Comparison of ENCODE assay signal across 10 cellular contexts in the genomic region with DNA sequence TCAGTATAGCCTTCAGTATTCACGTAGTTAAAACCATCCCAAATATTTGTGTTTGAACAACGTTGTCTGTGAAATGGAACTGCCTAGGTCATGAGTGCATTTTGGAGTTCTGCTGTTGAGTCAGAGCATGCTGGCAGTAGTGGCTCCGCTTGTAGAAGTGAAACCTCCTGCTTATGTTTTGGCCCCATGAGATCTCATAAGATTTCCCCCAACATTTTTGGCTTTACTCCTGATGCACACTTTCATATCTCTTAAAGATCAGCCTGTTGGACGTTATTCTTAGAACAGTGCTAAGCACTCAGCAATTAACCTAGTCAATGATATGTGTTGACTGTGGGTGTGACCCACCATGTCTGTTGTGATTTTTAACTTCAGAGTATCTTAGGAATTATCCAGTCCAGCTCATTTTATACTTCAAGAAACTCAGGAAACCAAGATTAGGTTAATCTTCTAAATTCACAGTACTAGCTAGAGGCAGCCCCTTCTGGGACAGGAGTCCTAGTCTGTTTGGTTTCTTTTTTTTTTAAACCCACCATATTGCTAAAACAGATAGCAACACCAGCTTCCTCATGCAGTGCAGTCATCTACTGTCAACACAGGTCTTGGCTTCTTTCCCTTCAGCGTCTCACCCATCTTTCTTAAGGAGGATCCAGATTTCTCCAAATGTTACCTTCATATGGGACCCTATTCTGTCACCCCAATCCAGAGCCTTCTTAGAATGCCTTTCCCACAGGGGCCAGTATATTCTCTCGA. TPM values are rescaled to one million over a fixed set of nuclear protein-coding genes. Genes with fewer than 3 reads are reported as not detected.
DNase-seq lines count a peak whose midpoint lies in the region; ATAC-seq and TF ChIP-seq lines count a peak whose summit lies in the region.
"Had no signal": no experiment of that assay in that cellular context is flagged by ENCODE, and none has a peak within 500 bp of the region (broad histone marks: within the 10 kb centered on the region; RNA-seq: fewer than 3 reads in every experiment).

No MANE protein-coding gene starts in this region.

- H3K27ac ChIP-seq in DND-41 (ENCODE audit: low read length) (no peak overlapping the region), gastroesophageal sphincter (no peak overlapping the region)
- H3K27ac ChIP-seq: epithelial cell of prostate had no signal

- peaks cover 23% of the 10 kb centered on the region for H3K79me2 ChIP-seq in DND-41 (ENCODE audit: insufficient read depth, low read length)

- 49 to 58% methylated on average over 4 to 6 of the region's 6 CpGs for WGBS in gastroesophageal sphincter (ENCODE audit: low coverage in 1 of 2), 2 donors

- no peak for TF ChIP-seq EP300 in gastroesophageal sphincter (IDR thresholded peaks at IDR 0.05)

- H3K4me1 ChIP-seq in DND-41 (ENCODE audit: insufficient read depth, low read length) = peaks cover 17% of the 10 kb centered on the region
- peaks cover 0 to 12% (median 0%) of the 10 kb centered on the region in 3 donors for H3K4me1 ChIP-seq in gastroesophageal sphincter

- ATAC-seq in DND-41 (ENCODE audit: insufficient read depth, low read depth) (peak; percentile 20; the same call in 2 of the 3 replicates), GM19395 (IDR thresholded peaks at IDR 0.05; ENCODE audit: unreplicated experiment) (peak; percentile 95), HG03175 (IDR thresholded peaks at IDR 0.05; ENCODE audit: unreplicated experiment) (peak; percentile 94), gastroesophageal sphincter (no peak)

- H3K9me3 ChIP-seq in DND-41 (ENCODE audit: insufficient read depth, low read length, severe bottlenecking) = no peaks in the 10 kb centered on the region
- no peaks in the 10 kb centered on the region for H3K9me3 ChIP-seq in gastroesophageal sphincter

- H3K4me2 ChIP-seq in DND-41 (ENCODE audit: insufficient read depth, low read length) = no peak overlapping the region

- TF ChIP-seq POLR2A in gastroesophageal sphincter (IDR thresholded peaks at IDR 0.05) = no peak

- H2AFZ ChIP-seq in DND-41 (ENCODE audit: low read depth, low read length) = no peak overlapping the region

- no peak overlapping the region for H3K9ac ChIP-seq in DND-41 (ENCODE audit: low read depth, low read length)

- H3K4me3 ChIP-seq in DND-41 (ENCODE audit: low read depth in 1 of 2, low read length in 2 of 2) = no peak overlapping the region
- no peak overlapping the region for H3K4me3 ChIP-seq in fibroblast of mammary gland (ENCODE audit: control insufficient read depth, low read depth, low read length)
- H3K4me3 ChIP-seq in gastroesophageal sphincter = no peak overlapping the region

- H4K20me1 ChIP-seq in DND-41 (ENCODE audit: insufficient read depth, low read length) = peaks cover 3% of the 10 kb centered on the region; the same call in 1 of the 2 replicates

- H3K36me3 ChIP-seq in DND-41 (ENCODE audit: insufficient read depth, low read length) = peaks cover 21% of the 10 kb centered on the region
- peaks cover 0 to 13% of the 10 kb centered on the region in 2 donors for H3K36me3 ChIP-seq in gastroesophageal sphincter

- no peak for TF ChIP-seq CTCF in DND-41 (IDR thresholded peaks at IDR 0.05; ENCODE audit: borderline replicate concordance, extremely low read depth, low read length, poor library complexity, severe bottlenecking)
- no peak for TF ChIP-seq CTCF in fibroblast of mammary gland (conservative IDR thresholded peaks at IDR 0.05; ENCODE audit: control insufficient read depth, insufficient read depth, low read depth, low read length)
- no peak for TF ChIP-seq CTCF in gastroesophageal sphincter (IDR thresholded peaks at IDR 0.05)

- DNase-seq in DND-41 (no peak), fibroblast of mammary gland (ENCODE audit: low read depth) (peak; percentile 59), activated gamma-delta T cell (lab: John Stamatoyannopoulos, UW) (no peak), NCI-H2081 treated with DMSO at 0.1 percent for 48 hours (lab: John Stamatoyannopoulos, UW) (no peak), NCI-H510A (lab: John Stamatoyannopoulos, UW) (no peak)
- DNase-seq: SW 1271 had no signal

- H3K27me3 ChIP-seq in DND-41 (ENCODE audit: insufficient read depth, low read length, poor library complexity) (no peaks in the 10 kb centered on the region), gastroesophageal sphincter (no peaks in the 10 kb centered on the region)

RNA-seq across cellular contexts. Expression of a gene that starts 26.2 kb away (rescaled TPM):
- total RNA-seq in gastroesophageal sphincter = 10 to 100 TPM; 21.1 to 33.5 (median 26.6) TPM
